8 cellular contexts compared by ENCODE assay signal in the genomic region with DNA sequence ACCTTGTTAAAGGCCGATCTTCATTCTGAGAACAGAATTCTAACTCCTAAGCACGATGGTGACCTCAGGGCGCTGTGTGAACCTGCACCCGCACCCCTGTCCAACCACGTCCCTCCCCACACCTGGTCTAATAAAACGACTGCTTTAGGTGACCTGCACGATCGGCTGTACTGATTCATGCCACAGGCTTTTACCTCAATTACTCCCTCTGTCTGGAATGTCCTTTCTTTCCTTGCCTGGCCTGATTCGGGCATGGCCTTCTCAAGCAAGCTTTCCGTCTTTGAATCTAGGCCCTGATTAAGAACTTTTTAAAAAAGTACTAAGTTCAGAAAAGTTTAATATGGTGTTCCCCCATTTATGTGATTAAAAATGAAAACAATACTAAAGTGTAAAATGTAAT. TPM values are rescaled to one million over a fixed set of nuclear protein-coding genes. Genes with fewer than 3 reads are reported as not detected.
DNase-seq lines count a peak whose midpoint lies in the region; ATAC-seq and TF ChIP-seq lines count a peak whose summit lies in the region.

No MANE protein-coding gene starts in this region.

- peak overlapping the region; percentile 98 for H3K4me3 Mint-ChIP-seq in nephron progenitor cell

- no peak for ATAC-seq in HG02870 (IDR thresholded peaks at IDR 0.05; ENCODE audit: unreplicated experiment)
- no peak for ATAC-seq in GM21390 (IDR thresholded peaks at IDR 0.05; ENCODE audit: unreplicated experiment)
- no peak for ATAC-seq in HG02981 (IDR thresholded peaks at IDR 0.05; ENCODE audit: unreplicated experiment)

- peak overlapping the region; percentile 77 for H3K4me3 ChIP-seq in GM12864 (ENCODE audit: low read depth, low read length)

- peaks cover 8% of the 10 kb centered on the region for H3K36me3 Mint-ChIP-seq in nephron progenitor cell (ENCODE audit: low read depth)

- DNase-seq in GM12864 (ENCODE audit: low read depth) (no peak), RPMI7951 (ENCODE audit: low read depth) (peak; percentile 35), epithelial cell of prostate (ENCODE audit: low read depth, low spot score) (peak; percentile 48), nephron progenitor cell (no peak), NCI-H2029 treated with DMSO at 0.1 percent for 48 hours (lab: John Stamatoyannopoulos, UW) (no peak)

- H3K27ac Mint-ChIP-seq in nephron progenitor cell = peak overlapping the region; percentile 100

- peak overlapping the region; percentile 99 for H3K27ac ChIP-seq in epithelial cell of prostate

- H3K4me1 Mint-ChIP-seq in nephron progenitor cell = peaks cover 39% of the 10 kb centered on the region

- no peak for TF ChIP-seq CTCF in GM12864 (IDR thresholded peaks at IDR 0.05; ENCODE audit: low read depth, low read length, missing control alignments)
- TF ChIP-seq CTCF in nephron progenitor cell (IDR thresholded peaks at IDR 0.05) = no peak

- peaks cover under 1% of the 10 kb centered on the region for H3K27me3 Mint-ChIP-seq in nephron progenitor cell (ENCODE audit: low read depth, poor library complexity)

- H3K9me3 Mint-ChIP-seq in nephron progenitor cell = no peaks in the 10 kb centered on the region

RNA-seq across cellular contexts. Expression of a gene that starts 0.8 kb away (rescaled TPM):
- total RNA-seq in RPMI7951 (2014; rRNA removed; shearing (Covaris generic)) = 64.3 and 84.7 TPM in 2 replicates

RNA-seq across cellular contexts. Expression of a gene that starts 37.1 kb away (rescaled TPM):
- not detected in 2 replicates for total RNA-seq in RPMI7951 (2014; rRNA removed; shearing (Covaris generic))

Comparison
In these comparisons a context has a peak if more than half of its experiments do, and no peak if none do; other contexts are left out.
1. DNase-seq: peak in RPMI7951 (single experiment) and epithelial cell of prostate (single experiment); none in GM12864 (single experiment), nephron progenitor cell (single experiment) and NCI-H2029 treated with DMSO at 0.1 percent for 48 hours (single experiment).